In genomic region chr10:58436071-58436470, GRCh38 we compare ENCODE assay signal across 10 cellular contexts. TPM values are rescaled to one million over a fixed set of nuclear protein-coding genes. Genes with fewer than 3 reads are reported as not detected.
A peak's percentile ranks its signal among the peaks of the same experiment; 100 is the strongest.
DNase-seq lines count a peak whose midpoint lies in the region; ATAC-seq and TF ChIP-seq lines count a peak whose summit lies in the region.
"Had no signal": no experiment of that assay in that cellular context is flagged by ENCODE, and none has a peak within 500 bp of the region (broad histone marks: within the 10 kb centered on the region; RNA-seq: fewer than 3 reads in every experiment).

No MANE protein-coding gene starts in this region.

- peaks cover 14% of the 10 kb centered on the region for H3K4me1 ChIP-seq in CD8-positive, alpha-beta T cell (ENCODE audit: insufficient read depth, low read length)
- H3K4me1 ChIP-seq in upper lobe of right lung, result peaks cover 8% of the 10 kb centered on the region

- H3K9me3 ChIP-seq in CD8-positive, alpha-beta T cell (ENCODE audit: low read length), result no peaks in the 10 kb centered on the region
- no peaks in the 10 kb centered on the region for H3K9me3 ChIP-seq in upper lobe of right lung
- H3K9me3 ChIP-seq: upper lobe of left lung had no signal

- peak overlapping the region; percentile 24 for H3K27ac Mint-ChIP-seq in CD8-positive, alpha-beta T cell

- peaks cover 7% of the 10 kb centered on the region for H3K9me3 Mint-ChIP-seq in CD8-positive, alpha-beta T cell

- intact Hi-C loops in CD8-positive, alpha-beta T cell (cut with DNase I, micrococcal nuclease), result no loop called here
- intact Hi-C loops in left colon (cut with DNase I, micrococcal nuclease) (no loop called here), upper lobe of right lung (cut with DNase I) (no loop called here)

- CTCF ChIA-PET in CD8-positive, alpha-beta T cell (lab: Charles Lee), result no interaction called here

- H3K4me1 Mint-ChIP-seq in CD8-positive, alpha-beta T cell (ENCODE audit: low read depth), result peaks cover 17% of the 10 kb centered on the region

- POLR2A ChIA-PET in CD8-positive, alpha-beta T cell (lab: Charles Lee), result no interaction called here

- H3K4me3 ChIP-seq in CD8-positive, alpha-beta T cell (ENCODE audit: low read depth, low read length), result no peak overlapping the region
- no peak overlapping the region for H3K4me3 ChIP-seq in upper lobe of right lung
- H3K4me3 ChIP-seq: upper lobe of left lung had no signal

- peak in 2 of 7 experiments; percentile 20 to 54 for DNase-seq in CD8-positive, alpha-beta T cell
- DNase-seq in HT-29 (ENCODE audit: low spot score) (peak; percentile 92), left colon (peak in 1 of 2 donors; percentile 36), upper lobe of right lung (no peak), DMS114 treated with DMSO at 0.1 percent for 48 hours (lab: John Stamatoyannopoulos, UW; ENCODE audit: unreplicated experiment) (no peak)
- DNase-seq: NCI-H2107, upper lobe of left lung had no signal

- peaks cover 6% of the 10 kb centered on the region for H3K27me3 Mint-ChIP-seq in CD8-positive, alpha-beta T cell (ENCODE audit: low read depth)

- peak overlapping the region; percentile 44 for H3K4me3 Mint-ChIP-seq in CD8-positive, alpha-beta T cell

- no peak for TF ChIP-seq CTCF in CD8-positive, alpha-beta T cell (IDR thresholded peaks at IDR 0.05)
- TF ChIP-seq CTCF in VCaP (conservative IDR thresholded peaks at IDR 0.05) (no peak), upper lobe of right lung (IDR thresholded peaks at IDR 0.05) (no peak)

- no peaks in the 10 kb centered on the region for H3K36me3 ChIP-seq in CD8-positive, alpha-beta T cell (ENCODE audit: insufficient read depth, low read length)
- no peaks in the 10 kb centered on the region for H3K36me3 ChIP-seq in upper lobe of right lung
- H3K36me3 ChIP-seq: upper lobe of left lung had no signal

- no peak overlapping the region for H3K27ac ChIP-seq in CD8-positive, alpha-beta T cell (ENCODE audit: low read depth, low read length)
- H3K27ac ChIP-seq in VCaP, result peak overlapping the region; percentile 42
- no peak overlapping the region for H3K27ac ChIP-seq in upper lobe of right lung

- H3K36me3 Mint-ChIP-seq in CD8-positive, alpha-beta T cell, result no peaks in the 10 kb centered on the region

- H3K27me3 ChIP-seq in CD8-positive, alpha-beta T cell (ENCODE audit: insufficient read depth, low read length), result no peaks in the 10 kb centered on the region
- no peaks in the 10 kb centered on the region for H3K27me3 ChIP-seq in upper lobe of right lung
- H3K27me3 ChIP-seq: upper lobe of left lung had no signal

- no peak for ATAC-seq in CD8-positive, alpha-beta T cell
- ATAC-seq in left colon (peak; percentile 45), HG03354 (IDR thresholded peaks at IDR 0.05; ENCODE audit: poor library complexity, severe bottlenecking, unreplicated experiment) (no peak), GM21381 (IDR thresholded peaks at IDR 0.05; ENCODE audit: unreplicated experiment) (no peak), upper lobe of right lung (no peak)

RNA-seq across cellular contexts. Expression of gene TFAM, which starts 50.9 kb away (rescaled TPM):
- 10 to 100 TPM; 53.7 to 55.7 TPM for total RNA-seq in CD8-positive, alpha-beta T cell
- total RNA-seq in HT-29 (2014; rRNA removed; shearing (Covaris generic)), result 49.2 and 55.5 TPM in 2 replicates
- total RNA-seq in left colon (10 to 100 TPM; 34.5 to 35.3 TPM), upper lobe of right lung (28.3 TPM)
